Comparison of ENCODE assay signal across 8 cellular contexts in the genomic region with DNA sequence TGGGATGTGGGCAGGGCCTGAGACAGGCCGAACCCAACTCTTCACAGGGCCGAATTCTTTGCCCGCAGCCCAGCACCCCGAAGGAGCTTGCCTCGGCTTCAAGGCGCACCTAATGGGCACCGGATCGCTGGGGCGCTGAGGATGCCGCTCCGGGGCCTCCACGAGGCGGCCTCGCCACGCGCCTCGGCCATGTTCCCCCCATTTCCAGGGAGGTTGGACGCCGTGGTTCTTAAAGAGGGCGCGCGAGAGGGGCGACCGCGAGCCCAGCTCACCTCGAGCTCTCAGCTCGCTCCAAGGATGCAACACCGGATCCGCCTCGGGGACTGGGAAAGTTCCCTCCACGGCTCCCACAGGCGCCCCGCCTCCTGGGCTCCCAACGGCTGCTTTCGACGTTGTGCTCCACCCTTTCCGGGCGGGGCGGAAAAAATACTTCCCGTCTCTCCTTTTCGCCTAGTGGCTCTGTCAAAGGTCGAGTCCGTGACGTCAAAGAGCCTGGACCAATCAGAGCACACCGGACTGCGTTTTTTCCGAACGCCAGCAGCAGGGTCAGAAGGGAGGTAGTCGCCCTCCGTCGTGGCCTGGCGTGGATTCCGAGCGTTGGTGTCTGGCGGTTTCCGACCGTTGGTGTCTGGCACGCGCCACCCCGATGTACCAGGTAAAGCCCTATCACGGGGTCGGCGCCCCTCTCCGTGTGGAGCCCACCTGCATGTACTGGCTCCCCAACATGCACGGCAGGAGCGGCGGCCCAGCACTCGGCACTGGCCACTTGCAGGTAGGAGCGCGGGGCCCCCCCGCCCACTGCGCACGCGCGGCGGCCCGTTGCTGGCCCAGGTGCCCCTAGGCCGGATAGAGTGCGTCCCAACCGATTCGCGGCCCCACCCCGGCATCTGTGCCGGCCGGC. TPM values are rescaled to one million over a fixed set of nuclear protein-coding genes. Genes with fewer than 3 reads are reported as not detected.
DNase-seq lines count a peak whose midpoint lies in the region; ATAC-seq and TF ChIP-seq lines count a peak whose summit lies in the region.
"Not testable (repeated sequence)": the region's sequence is repeated elsewhere in the genome, so short reads cannot be mapped to it uniquely, and the experiment has no call there.

No MANE protein-coding gene starts in this region.

- not testable (repeated sequence) for H3K9me3 Mint-ChIP-seq in GM23338; activated T-helper 17 cell treated with anti-CD3 and anti-CD28 coated beads, Interleukin-2, amount 50 U/mL, for 72 hours; natural killer cell

- H4K20me1 ChIP-seq in GM23338 (replicated peaks; ENCODE audit: insufficient read depth), result not testable (repeated sequence)

- H3K27ac Mint-ChIP-seq in GM23338 (peak overlapping the region; percentile 97), natural killer cell (peak overlapping the region; percentile 96)
- peak overlapping the region; percentile 95 for H3K27ac Mint-ChIP-seq in activated T-helper 17 cell treated with anti-CD3 and anti-CD28 coated beads, Interleukin-2, amount 50 U/mL, for 72 hours

- H3K27me3 Mint-ChIP-seq in GM23338 (ENCODE audit: insufficient read depth, low read depth, poor library complexity); activated T-helper 17 cell treated with anti-CD3 and anti-CD28 coated beads, Interleukin-2, amount 50 U/mL, for 72 hours; natural killer cell (ENCODE audit: low read depth in 2 of 2): not testable (repeated sequence)

- H3K79me2 ChIP-seq in GM23338 (replicated peaks; ENCODE audit: insufficient read depth), result peaks cover 34% of the 10 kb centered on the region

- ATAC-seq in GM23338, result peak; percentile 97
- peak; percentile 96 for ATAC-seq in activated T-helper 17 cell treated with anti-CD3 and anti-CD28 coated beads, Interleukin-2, amount 50 U/mL, for 72 hours (replicated peaks)
- ATAC-seq in natural killer cell, result peak; percentile 90 to 98 (median 92)

- not testable (repeated sequence) for H3F3A ChIP-seq in GM23338 (replicated peaks; ENCODE audit: low read depth)

- DNase-seq in Daoy (ENCODE audit: low read depth) (peak; percentile 98), GM23338 (ENCODE audit: low spot score) (peak; percentile 91), LHCN-M2 (ENCODE audit: low read depth) (peak; percentile 94), RPMI7951 (ENCODE audit: low read depth) (peak; percentile 95), fibroblast of mammary gland (ENCODE audit: low read depth) (peak; percentile 92), natural killer cell (peak; percentile 83)
- peak; percentile 72 to 91 (median 82) for DNase-seq in stimulated activated naive CD4-positive, alpha-beta T cell (lab: John Stamatoyannopoulos, UW)

- H3K4me1 Mint-ChIP-seq in GM23338; activated T-helper 17 cell treated with anti-CD3 and anti-CD28 coated beads, Interleukin-2, amount 50 U/mL, for 72 hours: not testable (repeated sequence)
- H3K4me1 Mint-ChIP-seq in natural killer cell, result peaks cover 5 to 14% of the 10 kb centered on the region in 2 donors

- H3K9me2 ChIP-seq in GM23338 (ENCODE audit: insufficient read depth), result not testable (repeated sequence)

- H3K36me3 Mint-ChIP-seq in GM23338 (ENCODE audit: low read depth), result peaks cover 32% of the 10 kb centered on the region
- H3K36me3 Mint-ChIP-seq in activated T-helper 17 cell treated with anti-CD3 and anti-CD28 coated beads, Interleukin-2, amount 50 U/mL, for 72 hours (ENCODE audit: low read depth), result peaks cover 49% of the 10 kb centered on the region
- H3K36me3 Mint-ChIP-seq in natural killer cell, result not testable (repeated sequence)

- not testable (repeated sequence) for TF ChIP-seq CTCF in GM23338 (conservative IDR thresholded peaks at IDR 0.05; ENCODE audit: low read depth in 2 of 2); fibroblast of mammary gland (conservative IDR thresholded peaks at IDR 0.05; ENCODE audit: control insufficient read depth, insufficient read depth, low read depth, low read length)
- peak; percentile 27 for TF ChIP-seq CTCF in natural killer cell (IDR thresholded peaks at IDR 0.05)

- H3K36me3 ChIP-seq in GM23338 (ENCODE audit: insufficient read depth), result peaks cover 12% of the 10 kb centered on the region

- H3K4me1 ChIP-seq in GM23338 (ENCODE audit: insufficient read depth), result not testable (repeated sequence)

- H3K27me3 ChIP-seq in GM23338 (ENCODE audit: insufficient read depth), result not testable (repeated sequence)

- H3K4me3 Mint-ChIP-seq in GM23338 (peak overlapping the region; percentile 96), natural killer cell (peak overlapping the region; percentile 93)
- H3K4me3 Mint-ChIP-seq in activated T-helper 17 cell treated with anti-CD3 and anti-CD28 coated beads, Interleukin-2, amount 50 U/mL, for 72 hours, result peak overlapping the region; percentile 90

- intact Hi-C loops in natural killer cell (cut with micrococcal nuclease), result loop anchor here (5.0 kb wide), 1 partner anchor 61 kb away; no protein-coding TSS in a partner anchor

- not testable (repeated sequence) for H2AFZ ChIP-seq in GM23338

- H3K4me3 ChIP-seq in GM23338 (peak overlapping the region; percentile 73), fibroblast of mammary gland (ENCODE audit: control insufficient read depth, low read depth, low read length) (peak overlapping the region; percentile 67)

- H3K4me2 ChIP-seq in GM23338, result peak overlapping the region; percentile 72

- peak overlapping the region; percentile 95 for H3K27ac ChIP-seq in GM23338 (ENCODE audit: low read depth)

TF ChIP-seq in GM23338, 12 proteins besides CTCF, POLR2A, EP300 and RAD21:
- TF ChIP-seq CREB1 (CRISPR knock-in tag; IDR thresholded peaks at IDR 0.05; ENCODE audit: low read depth), result peak; percentile 89
- peak; percentile 99 for TF ChIP-seq POLR2AphosphoS5 (IDR thresholded peaks at IDR 0.05; ENCODE audit: low read depth)

RNA-seq across cellular contexts. Expression of a gene that starts 22.1 kb away (rescaled TPM):
- 15.6 and 24.5 TPM in 2 replicates for total RNA-seq in Daoy (2014; rRNA removed; shearing (Covaris generic))
- 21.6 and 43.0 TPM in 2 replicates for total RNA-seq in GM23338 (2014; rRNA removed; shearing (Covaris generic))
- 25.3 and 25.5 TPM in 2 replicates for polyA plus RNA-seq in GM23338 (2016; fragmentation: Nextera tagmentation; extraction: Ambion mirVana)
- total RNA-seq in LHCN-M2 (2014; rRNA removed) (15.7 and 20.1 TPM in 2 replicates), natural killer cell (100 to 1,000 TPM; 143 to 206 (median 157) TPM)
- polyA plus RNA-seq in LHCN-M2 (2012), result 3.7 TPM
- total RNA-seq in RPMI7951 (2014; rRNA removed; shearing (Covaris generic)), result 7.7 and 10.1 TPM in 2 replicates
- 10 to 100 TPM; 36.5 to 63.4 TPM for total RNA-seq in activated T-helper 17 cell treated with anti-CD3 and anti-CD28 coated beads, Interleukin-2, amount 50 U/mL, for 72 hours

RNA-seq across cellular contexts. Expression of a gene that starts 28.3 kb away (rescaled TPM):
- total RNA-seq in Daoy (2014; rRNA removed; shearing (Covaris generic)), result not detected in 2 replicates
- not detected in 2 replicates for total RNA-seq in GM23338 (2014; rRNA removed; shearing (Covaris generic))
- 3.6 and 4.1 TPM in 2 replicates for polyA plus RNA-seq in GM23338 (2016; fragmentation: Nextera tagmentation; extraction: Ambion mirVana)
- total RNA-seq in LHCN-M2 (2014; rRNA removed), result not detected in 2 replicates
- polyA plus RNA-seq in LHCN-M2 (2012), result 3.5 TPM
- not detected in 2 replicates for total RNA-seq in RPMI7951 (2014; rRNA removed; shearing (Covaris generic))
- total RNA-seq in activated T-helper 17 cell treated with anti-CD3 and anti-CD28 coated beads, Interleukin-2, amount 50 U/mL, for 72 hours, result not detected
- not detected for total RNA-seq in natural killer cell

RNA-seq across cellular contexts. Expression of a gene that starts 37.5 kb away (rescaled TPM):
- 0.69 TPM in 1 of 2 replicates, not detected in the other for total RNA-seq in Daoy (2014; rRNA removed; shearing (Covaris generic))
- 0.38 and 2.6 TPM in 2 replicates for total RNA-seq in GM23338 (2014; rRNA removed; shearing (Covaris generic))
- 5.3 and 5.9 TPM in 2 replicates for polyA plus RNA-seq in GM23338 (2016; fragmentation: Nextera tagmentation; extraction: Ambion mirVana)
- total RNA-seq in LHCN-M2 (2014; rRNA removed), result not detected in 2 replicates
- 0.10 TPM for polyA plus RNA-seq in LHCN-M2 (2012)
- total RNA-seq in RPMI7951 (2014; rRNA removed; shearing (Covaris generic)), result not detected in 2 replicates
- 1 to 10 TPM; 2.7 to 7.0 TPM for total RNA-seq in activated T-helper 17 cell treated with anti-CD3 and anti-CD28 coated beads, Interleukin-2, amount 50 U/mL, for 72 hours
- 10 to 100 TPM; 18.8 to 38.8 (median 29.4) TPM for total RNA-seq in natural killer cell

Comparison
In these comparisons a context has a peak if more than half of its experiments do, and no peak if none do; other contexts are left out.
1. Peak in every context shown above with its lines: DNase-seq, ATAC-seq, H3K4me3 ChIP-seq and H3K27ac ChIP-seq.